Comparison of ENCODE assay signal across 19 cellular contexts in the genomic region with DNA sequence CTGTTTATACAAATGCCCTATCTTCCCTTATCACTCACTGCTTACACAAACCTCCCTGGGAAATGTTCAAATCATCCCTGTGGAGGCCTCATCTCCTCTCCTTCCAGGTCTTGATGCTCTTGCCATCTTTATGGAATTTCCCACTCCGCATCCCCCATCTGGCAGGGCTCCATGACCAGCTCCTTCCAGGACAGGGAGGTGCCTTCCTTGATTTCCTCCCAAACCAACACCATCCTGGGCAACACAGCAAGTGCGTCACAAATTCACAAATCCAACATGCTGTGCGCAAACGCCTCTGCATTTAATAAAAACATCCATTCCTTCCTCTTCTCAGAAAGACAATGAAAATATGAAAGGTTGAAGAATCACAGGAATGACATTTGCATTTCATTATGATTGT. TPM values are rescaled to one million over a fixed set of nuclear protein-coding genes. Genes with fewer than 3 reads are reported as not detected.
DNase-seq lines count a peak whose midpoint lies in the region; ATAC-seq and TF ChIP-seq lines count a peak whose summit lies in the region.
"Had no signal": no experiment of that assay in that cellular context is flagged by ENCODE, and none has a peak within 500 bp of the region (broad histone marks: within the 10 kb centered on the region; RNA-seq: fewer than 3 reads in every experiment).

No MANE protein-coding gene starts in this region.

- H3K27ac ChIP-seq in heart left ventricle: peak overlapping the region in 8 of 12 donors; percentile 8 to 46 (median 26)
- no peak overlapping the region for H3K27ac ChIP-seq in right cardiac atrium (ENCODE audit: low read length)
- peak overlapping the region; percentile 9 for H3K27ac ChIP-seq in upper lobe of right lung
- no peak overlapping the region for H3K27ac ChIP-seq in ascending aorta
- no peak overlapping the region for H3K27ac ChIP-seq in effector memory CD4-positive, alpha-beta T cell (ENCODE audit: insufficient read depth, low read length, poor library complexity, severe bottlenecking)
- H3K27ac ChIP-seq: KMS-11 had no signal

- H3K9me3 ChIP-seq in heart left ventricle (no peaks in the 10 kb centered on the region), right cardiac atrium (ENCODE audit: control insufficient read depth, low read length) (no peaks in the 10 kb centered on the region), upper lobe of right lung (no peaks in the 10 kb centered on the region), ascending aorta (no peaks in the 10 kb centered on the region)
- no peaks in the 10 kb centered on the region for H3K9me3 ChIP-seq in effector memory CD4-positive, alpha-beta T cell (ENCODE audit: control insufficient read depth, low read length)

- no peak overlapping the region for H3K4me3 ChIP-seq in heart left ventricle
- no peak overlapping the region for H3K4me3 ChIP-seq in right cardiac atrium (ENCODE audit: low read length)
- H3K4me3 ChIP-seq in upper lobe of right lung: no peak overlapping the region
- no peak overlapping the region for H3K4me3 ChIP-seq in ascending aorta
- H3K4me3 ChIP-seq in effector memory CD4-positive, alpha-beta T cell (ENCODE audit: insufficient read depth, low read depth, low read length, poor library complexity, severe bottlenecking): no peak overlapping the region
- H3K4me3 ChIP-seq: GM12878 had no signal

- H3K4me1 ChIP-seq in heart left ventricle (peaks cover 0 to 49% (median 23%) of the 10 kb centered on the region in 12 donors), right cardiac atrium (ENCODE audit: control insufficient read depth, insufficient read depth, low read length) (peaks cover 8% of the 10 kb centered on the region), upper lobe of right lung (no peaks in the 10 kb centered on the region), ascending aorta (no peaks in the 10 kb centered on the region)
- H3K4me1 ChIP-seq in effector memory CD4-positive, alpha-beta T cell (ENCODE audit: control insufficient read depth, insufficient read depth, low read length, poor library complexity, severe bottlenecking): no peaks in the 10 kb centered on the region

- intact Hi-C loops in heart left ventricle (cut with DNase I): no loop called here
- intact Hi-C loops in Right ventricle myocardium superior (cut with DNase I): no loop called here
- intact Hi-C loops in right cardiac atrium (cut with DNase I): no loop called here
- intact Hi-C loops in upper lobe of right lung (cut with DNase I): no loop called here
- intact Hi-C loops in ascending aorta (cut with DNase I): no loop called here

- ATAC-seq in heart left ventricle: peak in 2 of 4 donors; percentile 40 to 78
- ATAC-seq in Right ventricle myocardium superior (ENCODE audit: poor library complexity): no peak
- ATAC-seq in HG03159 (IDR thresholded peaks at IDR 0.05; ENCODE audit: unreplicated experiment): peak; percentile 18
- peak; percentile 63 to 86 for ATAC-seq in right cardiac atrium
- ATAC-seq in upper lobe of right lung: peak; percentile 49

- DNase-seq in heart left ventricle (peak in 3 of 5 donors; percentile 35 to 56 (median 54)), Right ventricle myocardium superior (no peak), right cardiac atrium (peak; percentile 59 to 76 (median 74)), upper lobe of right lung (no peak), ascending aorta (ENCODE audit: low spot score in 2 of 2) (no peak), NCI-H82 (lab: John Stamatoyannopoulos, UW) (no peak)
- DNase-seq in effector memory CD4-positive, alpha-beta T cell: no peak
- DNase-seq: DMS 273 treated with DMSO at 0.1 percent for 48 hours, GF-D8, HFFc6, MV-4-11, NCI-H1694 treated with DMSO at 0.1 percent for 48 hours, NCI-H510A, NCI-H748 treated with DMSO at 0.1 percent for 48 hours had no signal

- WGBS in heart left ventricle, 4 donors: 66 to 83% (median 77%) methylated on average over 4 of the region's 4 CpGs
- 66% methylated on average over 4 of the region's 4 CpGs for WGBS in right cardiac atrium

- H3K36me3 ChIP-seq in heart left ventricle (no peaks in the 10 kb centered on the region), upper lobe of right lung (no peaks in the 10 kb centered on the region), ascending aorta (no peaks in the 10 kb centered on the region)
- no peaks in the 10 kb centered on the region for H3K36me3 ChIP-seq in effector memory CD4-positive, alpha-beta T cell (ENCODE audit: control insufficient read depth, insufficient read depth, low read length)

- H3K27me3 ChIP-seq in heart left ventricle (no peaks in the 10 kb centered on the region), right cardiac atrium (ENCODE audit: control insufficient read depth, insufficient read depth) (no peaks in the 10 kb centered on the region), upper lobe of right lung (no peaks in the 10 kb centered on the region), ascending aorta (no peaks in the 10 kb centered on the region)
- H3K27me3 ChIP-seq in effector memory CD4-positive, alpha-beta T cell (replicated peaks; ENCODE audit: control insufficient read depth, insufficient read depth, low read length, poor library complexity, severe bottlenecking): peaks cover 1% of the 10 kb centered on the region

- TF ChIP-seq POLR2A in heart left ventricle (IDR thresholded peaks at IDR 0.05): no peak

- TF ChIP-seq CTCF in heart left ventricle (IDR thresholded peaks at IDR 0.05) (peak in 1 of 12 donors; percentile 0), upper lobe of right lung (IDR thresholded peaks at IDR 0.05) (no peak), ascending aorta (IDR thresholded peaks at IDR 0.05) (no peak)

RNA-seq across cellular contexts. Expression of a gene that starts 51.7 kb away (rescaled TPM):
- 10 to 100 TPM in 8 of 9 donors, 1 to 10 TPM in 1; 9.0 to 34.5 (median 20.8) TPM for total RNA-seq in heart left ventricle
- polyA plus RNA-seq in heart left ventricle: 10 to 100 TPM in 1 of 2 donors, 1 to 10 TPM in 1; 6.4 to 10.6 TPM
- total RNA-seq in Right ventricle myocardium superior: 20.5 TPM
- 10 to 100 TPM; 24.9 to 43.7 (median 27.3) TPM for total RNA-seq in right cardiac atrium
- 9.2 TPM for polyA plus RNA-seq in right cardiac atrium
- total RNA-seq in upper lobe of right lung: 35.2 TPM
- 9.4 TPM for total RNA-seq in ascending aorta
- total RNA-seq: CD4-positive, CD25-positive, alpha-beta regulatory T cell had no signal
- polyA plus RNA-seq: AG04450 had no signal

Comparison
In these comparisons a context has a peak if more than half of its experiments do, and no peak if none do; other contexts are left out.
1. DNase-seq: peak in heart left ventricle (3 of 5) and right cardiac atrium (3 of 3); none in Right ventricle myocardium superior (single experiment), upper lobe of right lung (single experiment), ascending aorta (0 of 2), effector memory CD4-positive, alpha-beta T cell (0 of 3) and NCI-H82 (single experiment).
2. H3K27ac ChIP-seq: peak in heart left ventricle (8 of 12) and upper lobe of right lung (single experiment); none in right cardiac atrium (single experiment), ascending aorta (0 of 2) and effector memory CD4-positive, alpha-beta T cell (single experiment).